Comparison of ENCODE assay signal across 1 cellular context in genomic region chr1:103107696-103108524, GRCh38.
TF ChIP-seq lines count a peak whose summit lies in the region.

Gene COL11A1, minus strand, starts transcription at chr1:103108522. Its CDS starts 344 bp downstream, at chr1:103108178.

TF ChIP-seq in H1, 55 proteins besides CTCF, POLR2A, EP300 and RAD21 (continued from another document):
- TF ChIP-seq ATF3 (IDR thresholded peaks at IDR 0.05; ENCODE audit: insufficient read depth, low read depth, low read length) (no peak), SUZ12 (IDR thresholded peaks at IDR 0.05; ENCODE audit: low read length) (no peak; the same call in 1 of the 2 replicates), GTF2F1 (IDR thresholded peaks at IDR 0.05; ENCODE audit: borderline replicate concordance, low read depth, low read length) (no peak), CTBP2 (IDR thresholded peaks at IDR 0.05; ENCODE audit: borderline replicate concordance, insufficient read depth, insufficient read length, low read length) (no peak), ASH2L (IDR thresholded peaks at IDR 0.05; ENCODE audit: low read length) (peak; percentile 98), CEBPB (IDR thresholded peaks at IDR 0.05; ENCODE audit: low read depth, low read length) (no peak), CHD1 (IDR thresholded peaks at IDR 0.05; ENCODE audit: low read depth, low read length) (no peak), ATF2 (IDR thresholded peaks at IDR 0.05; ENCODE audit: low read length) (no peak), SP1 (IDR thresholded peaks at IDR 0.05; ENCODE audit: low read depth, low read length) (no peak), POLR2AphosphoS5 (IDR thresholded peaks at IDR 0.05; ENCODE audit: low read depth, low read length) (no peak), BACH1 (IDR thresholded peaks at IDR 0.05; ENCODE audit: low read length) (no peak), EGR1 (IDR thresholded peaks at IDR 0.05; ENCODE audit: borderline replicate concordance, low read depth, low read length) (no peak), RXRA (IDR thresholded peaks at IDR 0.05; ENCODE audit: insufficient read depth, low read depth, low read length) (no peak), USF2 (IDR thresholded peaks at IDR 0.05; ENCODE audit: low read length) (no peak), E2F6 (IDR thresholded peaks at IDR 0.05) (no peak), GABPA (IDR thresholded peaks at IDR 0.05; ENCODE audit: borderline replicate concordance, insufficient read depth, low read length) (no peak), SIRT6 (IDR thresholded peaks at IDR 0.05; ENCODE audit: low read length) (no peak), PHF8 (conservative IDR thresholded peaks at IDR 0.05; ENCODE audit: low read depth, low read length) (peak; percentile 11; the same call in 1 of the 2 replicates), HDAC6 (IDR thresholded peaks at IDR 0.05; ENCODE audit: low read depth, low read length) (no peak), SP4 (IDR thresholded peaks at IDR 0.05; ENCODE audit: low read length) (no peak), POU5F1 (IDR thresholded peaks at IDR 0.05; ENCODE audit: low read depth, low read length) (no peak), TAF7 (optimal IDR thresholded peaks at IDR 0.05; ENCODE audit: borderline replicate concordance, low read depth, low read length) (no peak), EZH2 (IDR thresholded peaks at IDR 0.05; ENCODE audit: low read depth, low read length, severe bottlenecking) (no peak), KDM1A (IDR thresholded peaks at IDR 0.05; ENCODE audit: borderline replicate concordance, low read length) (no peak), CHD7 (IDR thresholded peaks at IDR 0.05; ENCODE audit: insufficient replicate concordance, low read length) (no peak), CBX5 (IDR thresholded peaks at IDR 0.05; ENCODE audit: low read depth, low read length) (no peak), SRF (IDR thresholded peaks at IDR 0.05; ENCODE audit: low read depth, low read length) (no peak), RBBP5 (IDR thresholded peaks at IDR 0.05; ENCODE audit: borderline replicate concordance, low read depth, low read length) (peak; percentile 69; the same call in 1 of the 2 replicates), KDM5A (IDR thresholded peaks at IDR 0.05; ENCODE audit: low read length) (no peak), ZNF274 (IDR thresholded peaks at IDR 0.05; ENCODE audit: borderline replicate concordance, extremely low read depth, low read length) (no peak), CBX8 (IDR thresholded peaks at IDR 0.05; ENCODE audit: borderline replicate concordance, low read depth, low read length) (no peak), SAP30 (IDR thresholded peaks at IDR 0.05; ENCODE audit: insufficient read depth, insufficient replicate concordance, low read length) (peak; percentile 11), TBP (IDR thresholded peaks at IDR 0.05; ENCODE audit: low read depth, low read length) (no peak), NANOG (IDR thresholded peaks at IDR 0.05; ENCODE audit: insufficient read depth, low read depth, low read length, poor library complexity, severe bottlenecking) (no peak), BRCA1 (IDR thresholded peaks at IDR 0.05; ENCODE audit: low read depth, low read length) (no peak), TEAD4 (IDR thresholded peaks at IDR 0.05; ENCODE audit: low read depth, low read length) (no peak), NRF1 (IDR thresholded peaks at IDR 0.05; ENCODE audit: low read depth, low read length) (no peak), RFX5 (IDR thresholded peaks at IDR 0.05; ENCODE audit: borderline replicate concordance, low read depth, low read length) (no peak), SIN3A (conservative IDR thresholded peaks at IDR 0.05 in 1 of 2, IDR thresholded peaks at IDR 0.05 in 1 of 2; ENCODE audit: low read depth in 1 of 2, low read length in 2 of 2) (no peak; a peak in 1 of 4 replicates), BCL11A (IDR thresholded peaks at IDR 0.05; ENCODE audit: low read depth in 2 of 2, low read length in 2 of 2) (no peak)
TF ChIP-seq in H1: peak in this region for 7.
